1 cellular context compared by ENCODE assay signal in the genomic region with DNA sequence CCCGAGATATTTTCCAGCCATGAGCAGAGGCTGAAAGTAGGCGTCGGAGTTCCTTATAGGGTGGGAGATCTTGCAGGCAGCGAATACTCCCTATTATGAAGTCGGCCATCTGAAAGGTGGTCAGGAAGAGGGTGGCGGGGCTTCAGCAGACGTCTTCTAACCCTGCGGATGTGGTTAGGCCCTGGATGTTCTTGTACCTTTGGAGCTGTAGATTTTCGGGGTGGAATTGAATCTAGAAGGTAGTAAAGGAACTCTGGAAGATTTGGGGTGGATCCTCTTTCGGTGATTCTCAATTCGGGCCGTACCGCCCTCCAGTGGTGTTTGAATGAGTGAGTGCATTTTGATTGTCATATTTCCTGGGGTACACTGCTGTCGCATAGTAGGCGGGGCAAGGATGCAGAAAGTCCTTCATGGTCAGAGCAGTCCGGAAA.
TF ChIP-seq lines count a peak whose summit lies in the region.

No MANE protein-coding gene starts in this region.

TF ChIP-seq in K562, 482 proteins besides CTCF, POLR2A, EP300 and RAD21 (continued from another document and continues in another):
- TF ChIP-seq LEF1 (IDR thresholded peaks at IDR 0.05) (0 out of 2 replicates have a peak, but pooled peaks have one; percentile 8), SOX6 (IDR thresholded peaks at IDR 0.05) (peak; percentile 29; the same call in 1 of the 2 replicates), TBP (optimal IDR thresholded peaks at IDR 0.05; ENCODE audit: low read depth, low read length) (peak; percentile 83), ZNF121 (CRISPR knock-in tag; conservative IDR thresholded peaks at IDR 0.05) (no peak), NBN (IDR thresholded peaks at IDR 0.05; ENCODE audit: low read depth) (peak; percentile 51; the same call in 1 of the 2 replicates), RFX1 (IDR thresholded peaks at IDR 0.05) (no peak), BCOR (IDR thresholded peaks at IDR 0.05) (no peak), BRD9 (IDR thresholded peaks at IDR 0.05; ENCODE audit: low read depth, partially characterized antibody) (peak; percentile 93), TEAD1 (CRISPR knock-in tag; IDR thresholded peaks at IDR 0.05) (no peak), ETV1 (tag; conservative IDR thresholded peaks at IDR 0.05; ENCODE audit: low read depth) (peak; percentile 43; the same call in 1 of the 2 replicates), KLF16 (IDR thresholded peaks at IDR 0.05) (peak; percentile 6; the same call in 1 of the 2 replicates), MAZ (CRISPR knock-in tag; conservative IDR thresholded peaks at IDR 0.05 in 1 of 2, IDR thresholded peaks at IDR 0.05 in 1 of 2) (peak in 1 of 2 experiments; percentile 58; a peak in 1 of 4 replicates), TRIM28 (IDR thresholded peaks at IDR 0.05) (peak; percentile 32; the same call in 1 of the 2 replicates), NFE2 (IDR thresholded peaks at IDR 0.05; ENCODE audit: low read depth) (peak; percentile 54; the same call in 1 of the 2 replicates), ZNF324 (CRISPR knock-in tag; IDR thresholded peaks at IDR 0.05) (no peak), HDAC6 (IDR thresholded peaks at IDR 0.05; ENCODE audit: low read depth, low read length) (no peak), ZNF263 (CRISPR knock-in tag; IDR thresholded peaks at IDR 0.05; ENCODE audit: borderline replicate concordance) (0 out of 2 replicates have a peak, but pooled peaks have one; percentile 1), RBM39 (optimal IDR thresholded peaks at IDR 0.05; ENCODE audit: low read depth, low read length) (peak; percentile 57), HMG20B (CRISPR knock-in tag; IDR thresholded peaks at IDR 0.05) (no peak), PTTG1 (tag; IDR thresholded peaks at IDR 0.05; ENCODE audit: low read depth) (no peak), NCOA2 (IDR thresholded peaks at IDR 0.05; ENCODE audit: partially characterized antibody in 2 of 2) (no peak), HDGF (IDR thresholded peaks at IDR 0.05) (peak; percentile 77; the same call in 1 of the 2 replicates)
- TF ChIP-seq, protein P1, sequence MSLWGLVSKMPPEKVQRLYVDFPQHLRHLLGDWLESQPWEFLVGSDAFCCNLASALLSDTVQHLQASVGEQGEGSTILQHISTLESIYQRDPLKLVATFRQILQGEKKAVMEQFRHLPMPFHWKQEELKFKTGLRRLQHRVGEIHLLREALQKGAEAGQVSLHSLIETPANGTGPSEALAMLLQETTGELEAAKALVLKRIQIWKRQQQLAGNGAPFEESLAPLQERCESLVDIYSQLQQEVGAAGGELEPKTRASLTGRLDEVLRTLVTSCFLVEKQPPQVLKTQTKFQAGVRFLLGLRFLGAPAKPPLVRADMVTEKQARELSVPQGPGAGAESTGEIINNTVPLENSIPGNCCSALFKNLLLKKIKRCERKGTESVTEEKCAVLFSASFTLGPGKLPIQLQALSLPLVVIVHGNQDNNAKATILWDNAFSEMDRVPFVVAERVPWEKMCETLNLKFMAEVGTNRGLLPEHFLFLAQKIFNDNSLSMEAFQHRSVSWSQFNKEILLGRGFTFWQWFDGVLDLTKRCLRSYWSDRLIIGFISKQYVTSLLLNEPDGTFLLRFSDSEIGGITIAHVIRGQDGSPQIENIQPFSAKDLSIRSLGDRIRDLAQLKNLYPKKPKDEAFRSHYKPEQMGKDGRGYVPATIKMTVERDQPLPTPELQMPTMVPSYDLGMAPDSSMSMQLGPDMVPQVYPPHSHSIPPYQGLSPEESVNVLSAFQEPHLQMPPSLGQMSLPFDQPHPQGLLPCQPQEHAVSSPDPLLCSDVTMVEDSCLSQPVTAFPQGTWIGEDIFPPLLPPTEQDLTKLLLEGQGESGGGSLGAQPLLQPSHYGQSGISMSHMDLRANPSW (CRISPR knock-in tag; IDR thresholded peaks at IDR 0.05) = no peak
- TF ChIP-seq, protein P2, sequence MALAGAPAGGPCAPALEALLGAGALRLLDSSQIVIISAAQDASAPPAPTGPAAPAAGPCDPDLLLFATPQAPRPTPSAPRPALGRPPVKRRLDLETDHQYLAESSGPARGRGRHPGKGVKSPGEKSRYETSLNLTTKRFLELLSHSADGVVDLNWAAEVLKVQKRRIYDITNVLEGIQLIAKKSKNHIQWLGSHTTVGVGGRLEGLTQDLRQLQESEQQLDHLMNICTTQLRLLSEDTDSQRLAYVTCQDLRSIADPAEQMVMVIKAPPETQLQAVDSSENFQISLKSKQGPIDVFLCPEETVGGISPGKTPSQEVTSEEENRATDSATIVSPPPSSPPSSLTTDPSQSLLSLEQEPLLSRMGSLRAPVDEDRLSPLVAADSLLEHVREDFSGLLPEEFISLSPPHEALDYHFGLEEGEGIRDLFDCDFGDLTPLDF (CRISPR knock-in tag; IDR thresholded peaks at IDR 0.05) = no peak
- TF ChIP-seq, protein P3, sequence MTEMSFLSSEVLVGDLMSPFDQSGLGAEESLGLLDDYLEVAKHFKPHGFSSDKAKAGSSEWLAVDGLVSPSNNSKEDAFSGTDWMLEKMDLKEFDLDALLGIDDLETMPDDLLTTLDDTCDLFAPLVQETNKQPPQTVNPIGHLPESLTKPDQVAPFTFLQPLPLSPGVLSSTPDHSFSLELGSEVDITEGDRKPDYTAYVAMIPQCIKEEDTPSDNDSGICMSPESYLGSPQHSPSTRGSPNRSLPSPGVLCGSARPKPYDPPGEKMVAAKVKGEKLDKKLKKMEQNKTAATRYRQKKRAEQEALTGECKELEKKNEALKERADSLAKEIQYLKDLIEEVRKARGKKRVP (CRISPR knock-in tag; IDR thresholded peaks at IDR 0.05) = no peak
- TF ChIP-seq, protein P4, sequence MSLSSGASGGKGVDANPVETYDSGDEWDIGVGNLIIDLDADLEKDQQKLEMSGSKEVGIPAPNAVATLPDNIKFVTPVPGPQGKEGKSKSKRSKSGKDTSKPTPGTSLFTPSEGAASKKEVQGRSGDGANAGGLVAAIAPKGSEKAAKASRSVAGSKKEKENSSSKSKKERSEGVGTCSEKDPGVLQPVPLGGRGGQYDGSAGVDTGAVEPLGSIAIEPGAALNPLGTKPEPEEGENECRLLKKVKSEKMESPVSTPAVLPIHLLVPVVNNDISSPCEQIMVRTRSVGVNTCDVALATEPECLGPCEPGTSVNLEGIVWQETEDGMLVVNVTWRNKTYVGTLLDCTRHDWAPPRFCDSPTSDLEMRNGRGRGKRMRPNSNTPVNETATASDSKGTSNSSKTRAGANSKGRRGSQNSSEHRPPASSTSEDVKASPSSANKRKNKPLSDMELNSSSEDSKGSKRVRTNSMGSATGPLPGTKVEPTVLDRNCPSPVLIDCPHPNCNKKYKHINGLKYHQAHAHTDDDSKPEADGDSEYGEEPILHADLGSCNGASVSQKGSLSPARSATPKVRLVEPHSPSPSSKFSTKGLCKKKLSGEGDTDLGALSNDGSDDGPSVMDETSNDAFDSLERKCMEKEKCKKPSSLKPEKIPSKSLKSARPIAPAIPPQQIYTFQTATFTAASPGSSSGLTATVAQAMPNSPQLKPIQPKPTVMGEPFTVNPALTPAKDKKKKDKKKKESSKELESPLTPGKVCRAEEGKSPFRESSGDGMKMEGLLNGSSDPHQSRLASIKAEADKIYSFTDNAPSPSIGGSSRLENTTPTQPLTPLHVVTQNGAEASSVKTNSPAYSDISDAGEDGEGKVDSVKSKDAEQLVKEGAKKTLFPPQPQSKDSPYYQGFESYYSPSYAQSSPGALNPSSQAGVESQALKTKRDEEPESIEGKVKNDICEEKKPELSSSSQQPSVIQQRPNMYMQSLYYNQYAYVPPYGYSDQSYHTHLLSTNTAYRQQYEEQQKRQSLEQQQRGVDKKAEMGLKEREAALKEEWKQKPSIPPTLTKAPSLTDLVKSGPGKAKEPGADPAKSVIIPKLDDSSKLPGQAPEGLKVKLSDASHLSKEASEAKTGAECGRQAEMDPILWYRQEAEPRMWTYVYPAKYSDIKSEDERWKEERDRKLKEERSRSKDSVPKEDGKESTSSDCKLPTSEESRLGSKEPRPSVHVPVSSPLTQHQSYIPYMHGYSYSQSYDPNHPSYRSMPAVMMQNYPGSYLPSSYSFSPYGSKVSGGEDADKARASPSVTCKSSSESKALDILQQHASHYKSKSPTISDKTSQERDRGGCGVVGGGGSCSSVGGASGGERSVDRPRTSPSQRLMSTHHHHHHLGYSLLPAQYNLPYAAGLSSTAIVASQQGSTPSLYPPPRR (CRISPR knock-in tag; IDR thresholded peaks at IDR 0.05; ENCODE audit: borderline replicate concordance) = peak; percentile 96; the same call in 1 of the 2 replicates
- TF ChIP-seq, protein P5, sequence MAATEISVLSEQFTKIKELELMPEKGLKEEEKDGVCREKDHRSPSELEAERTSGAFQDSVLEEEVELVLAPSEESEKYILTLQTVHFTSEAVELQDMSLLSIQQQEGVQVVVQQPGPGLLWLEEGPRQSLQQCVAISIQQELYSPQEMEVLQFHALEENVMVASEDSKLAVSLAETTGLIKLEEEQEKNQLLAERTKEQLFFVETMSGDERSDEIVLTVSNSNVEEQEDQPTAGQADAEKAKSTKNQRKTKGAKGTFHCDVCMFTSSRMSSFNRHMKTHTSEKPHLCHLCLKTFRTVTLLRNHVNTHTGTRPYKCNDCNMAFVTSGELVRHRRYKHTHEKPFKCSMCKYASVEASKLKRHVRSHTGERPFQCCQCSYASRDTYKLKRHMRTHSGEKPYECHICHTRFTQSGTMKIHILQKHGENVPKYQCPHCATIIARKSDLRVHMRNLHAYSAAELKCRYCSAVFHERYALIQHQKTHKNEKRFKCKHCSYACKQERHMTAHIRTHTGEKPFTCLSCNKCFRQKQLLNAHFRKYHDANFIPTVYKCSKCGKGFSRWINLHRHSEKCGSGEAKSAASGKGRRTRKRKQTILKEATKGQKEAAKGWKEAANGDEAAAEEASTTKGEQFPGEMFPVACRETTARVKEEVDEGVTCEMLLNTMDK (IDR thresholded peaks at IDR 0.05; ENCODE audit: borderline replicate concordance, insufficient read depth, low read depth, low read length, poor library complexity, severe bottlenecking) = peak; percentile 63
- TF ChIP-seq, protein P6, sequence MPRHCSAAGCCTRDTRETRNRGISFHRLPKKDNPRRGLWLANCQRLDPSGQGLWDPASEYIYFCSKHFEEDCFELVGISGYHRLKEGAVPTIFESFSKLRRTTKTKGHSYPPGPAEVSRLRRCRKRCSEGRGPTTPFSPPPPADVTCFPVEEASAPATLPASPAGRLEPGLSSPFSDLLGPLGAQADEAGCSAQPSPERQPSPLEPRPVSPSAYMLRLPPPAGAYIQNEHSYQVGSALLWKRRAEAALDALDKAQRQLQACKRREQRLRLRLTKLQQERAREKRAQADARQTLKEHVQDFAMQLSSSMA (CRISPR knock-in tag; IDR thresholded peaks at IDR 0.05) = no peak
- TF ChIP-seq, protein P7, sequence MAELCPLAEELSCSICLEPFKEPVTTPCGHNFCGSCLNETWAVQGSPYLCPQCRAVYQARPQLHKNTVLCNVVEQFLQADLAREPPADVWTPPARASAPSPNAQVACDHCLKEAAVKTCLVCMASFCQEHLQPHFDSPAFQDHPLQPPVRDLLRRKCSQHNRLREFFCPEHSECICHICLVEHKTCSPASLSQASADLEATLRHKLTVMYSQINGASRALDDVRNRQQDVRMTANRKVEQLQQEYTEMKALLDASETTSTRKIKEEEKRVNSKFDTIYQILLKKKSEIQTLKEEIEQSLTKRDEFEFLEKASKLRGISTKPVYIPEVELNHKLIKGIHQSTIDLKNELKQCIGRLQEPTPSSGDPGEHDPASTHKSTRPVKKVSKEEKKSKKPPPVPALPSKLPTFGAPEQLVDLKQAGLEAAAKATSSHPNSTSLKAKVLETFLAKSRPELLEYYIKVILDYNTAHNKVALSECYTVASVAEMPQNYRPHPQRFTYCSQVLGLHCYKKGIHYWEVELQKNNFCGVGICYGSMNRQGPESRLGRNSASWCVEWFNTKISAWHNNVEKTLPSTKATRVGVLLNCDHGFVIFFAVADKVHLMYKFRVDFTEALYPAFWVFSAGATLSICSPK (IDR thresholded peaks at IDR 0.05; ENCODE audit: borderline replicate concordance) = peak; percentile 11; the same call in 1 of the 2 replicates
- TF ChIP-seq, protein P8, sequence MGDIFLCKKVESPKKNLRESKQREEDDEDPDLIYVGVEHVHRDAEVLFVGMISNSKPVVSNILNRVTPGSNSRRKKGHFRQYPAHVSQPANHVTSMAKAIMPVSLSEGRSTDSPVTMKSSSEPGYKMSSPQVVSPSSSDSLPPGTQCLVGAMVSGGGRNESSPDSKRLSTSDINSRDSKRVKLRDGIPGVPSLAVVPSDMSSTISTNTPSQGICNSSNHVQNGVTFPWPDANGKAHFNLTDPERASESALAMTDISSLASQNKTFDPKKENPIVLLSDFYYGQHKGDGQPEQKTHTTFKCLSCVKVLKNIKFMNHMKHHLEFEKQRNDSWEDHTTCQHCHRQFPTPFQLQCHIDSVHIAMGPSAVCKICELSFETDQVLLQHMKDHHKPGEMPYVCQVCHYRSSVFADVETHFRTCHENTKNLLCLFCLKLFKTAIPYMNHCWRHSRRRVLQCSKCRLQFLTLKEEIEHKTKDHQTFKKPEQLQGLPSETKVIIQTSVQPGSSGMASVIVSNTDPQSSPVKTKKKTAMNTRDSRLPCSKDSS (IDR thresholded peaks at IDR 0.05; ENCODE audit: low read depth, partially characterized antibody) = peak; percentile 3
- TF ChIP-seq, protein P9, sequence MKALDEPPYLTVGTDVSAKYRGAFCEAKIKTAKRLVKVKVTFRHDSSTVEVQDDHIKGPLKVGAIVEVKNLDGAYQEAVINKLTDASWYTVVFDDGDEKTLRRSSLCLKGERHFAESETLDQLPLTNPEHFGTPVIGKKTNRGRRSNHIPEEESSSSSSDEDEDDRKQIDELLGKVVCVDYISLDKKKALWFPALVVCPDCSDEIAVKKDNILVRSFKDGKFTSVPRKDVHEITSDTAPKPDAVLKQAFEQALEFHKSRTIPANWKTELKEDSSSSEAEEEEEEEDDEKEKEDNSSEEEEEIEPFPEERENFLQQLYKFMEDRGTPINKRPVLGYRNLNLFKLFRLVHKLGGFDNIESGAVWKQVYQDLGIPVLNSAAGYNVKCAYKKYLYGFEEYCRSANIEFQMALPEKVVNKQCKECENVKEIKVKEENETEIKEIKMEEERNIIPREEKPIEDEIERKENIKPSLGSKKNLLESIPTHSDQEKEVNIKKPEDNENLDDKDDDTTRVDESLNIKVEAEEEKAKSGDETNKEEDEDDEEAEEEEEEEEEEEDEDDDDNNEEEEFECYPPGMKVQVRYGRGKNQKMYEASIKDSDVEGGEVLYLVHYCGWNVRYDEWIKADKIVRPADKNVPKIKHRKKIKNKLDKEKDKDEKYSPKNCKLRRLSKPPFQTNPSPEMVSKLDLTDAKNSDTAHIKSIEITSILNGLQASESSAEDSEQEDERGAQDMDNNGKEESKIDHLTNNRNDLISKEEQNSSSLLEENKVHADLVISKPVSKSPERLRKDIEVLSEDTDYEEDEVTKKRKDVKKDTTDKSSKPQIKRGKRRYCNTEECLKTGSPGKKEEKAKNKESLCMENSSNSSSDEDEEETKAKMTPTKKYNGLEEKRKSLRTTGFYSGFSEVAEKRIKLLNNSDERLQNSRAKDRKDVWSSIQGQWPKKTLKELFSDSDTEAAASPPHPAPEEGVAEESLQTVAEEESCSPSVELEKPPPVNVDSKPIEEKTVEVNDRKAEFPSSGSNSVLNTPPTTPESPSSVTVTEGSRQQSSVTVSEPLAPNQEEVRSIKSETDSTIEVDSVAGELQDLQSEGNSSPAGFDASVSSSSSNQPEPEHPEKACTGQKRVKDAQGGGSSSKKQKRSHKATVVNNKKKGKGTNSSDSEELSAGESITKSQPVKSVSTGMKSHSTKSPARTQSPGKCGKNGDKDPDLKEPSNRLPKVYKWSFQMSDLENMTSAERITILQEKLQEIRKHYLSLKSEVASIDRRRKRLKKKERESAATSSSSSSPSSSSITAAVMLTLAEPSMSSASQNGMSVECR (CRISPR knock-in tag; IDR thresholded peaks at IDR 0.05) = peak; percentile 3; the same call in 1 of the 2 replicates
